In the genomic region with DNA sequence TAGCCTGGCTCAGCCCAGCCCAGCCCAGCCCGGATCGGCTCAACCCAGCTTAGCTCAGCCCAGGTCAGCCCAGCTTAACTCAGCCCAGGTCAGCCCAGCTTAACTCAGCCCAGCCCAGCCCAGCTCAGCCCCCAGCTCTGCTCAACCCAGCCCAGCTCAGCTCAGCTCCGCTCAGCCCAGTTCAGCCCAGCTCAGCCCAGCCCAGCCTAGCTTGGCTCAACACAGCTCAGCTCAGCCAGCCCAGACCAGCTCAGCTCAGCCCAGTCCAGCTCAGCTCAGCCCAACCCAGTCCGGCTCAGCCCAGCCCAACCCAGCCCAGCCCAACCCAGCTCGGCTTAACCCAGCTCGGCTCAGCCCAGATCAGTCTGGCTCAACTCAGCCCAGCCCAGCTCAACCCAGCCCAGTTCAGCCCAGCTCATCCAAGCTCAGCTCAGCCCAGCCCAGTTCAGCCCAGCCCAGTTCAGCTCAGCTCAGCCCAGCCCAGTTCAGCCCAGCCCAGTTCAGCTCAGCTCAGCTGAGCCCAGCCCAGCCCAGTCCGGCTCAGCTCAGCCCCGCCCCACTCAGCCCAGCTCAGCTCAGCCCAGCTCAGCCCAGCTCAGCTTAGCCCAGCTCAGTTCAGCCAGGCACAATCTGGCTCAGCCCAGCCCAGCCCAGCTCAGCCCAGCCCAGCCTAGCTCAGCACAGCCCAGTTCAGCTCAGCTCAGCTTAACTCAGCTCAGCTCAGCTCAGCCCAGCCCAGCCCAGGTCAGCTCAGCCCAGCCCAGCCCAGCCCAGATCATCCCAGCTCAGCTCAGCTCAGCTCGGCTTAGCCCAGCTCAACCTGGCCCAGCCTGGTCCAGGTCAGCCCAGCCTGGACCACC, we compare ENCODE assay signal across 11 cellular contexts.
DNase-seq lines count a peak whose midpoint lies in the region; ATAC-seq lines count a peak whose summit lies in the region.
"Had no signal": no experiment of that assay in that cellular context is flagged by ENCODE, and none has a peak within 500 bp of the region (broad histone marks: within the 10 kb centered on the region; RNA-seq: fewer than 3 reads in every experiment).

No MANE protein-coding gene starts in this region.

- ATAC-seq in stimulated activated naive B cell treated with anti-CD40 and anti-IgM and Interleukin-4, amounts not matched to agents 10 μg/mL and 1 μg/mL and 100 μg/mL, for 72 hours (replicated peaks) = peak; percentile 6
- ATAC-seq in HG03378 (IDR thresholded peaks at IDR 0.05; ENCODE audit: unreplicated experiment) = no peak

- H3K27me3 Mint-ChIP-seq in T-helper 2 cell treated with Interferon-gamma antibody and Interleukin-4, amounts not matched to agents 5 μg/mL and 100 μg/mL, for 36 hours (ENCODE audit: low read depth) = peaks cover 11% of the 10 kb centered on the region
- peaks cover 0 to 7% of the 10 kb centered on the region in 2 donors for H3K27me3 Mint-ChIP-seq in stimulated activated naive B cell treated with anti-CD40 and anti-IgM and Interleukin-4, amounts not matched to agents 10 μg/mL and 1 μg/mL and 100 μg/mL, for 72 hours

- peaks cover 50% of the 10 kb centered on the region for H3K4me1 Mint-ChIP-seq in T-helper 2 cell treated with Interferon-gamma antibody and Interleukin-4, amounts not matched to agents 5 μg/mL and 100 μg/mL, for 36 hours (ENCODE audit: low read depth)
- peaks cover 30 to 54% of the 10 kb centered on the region in 2 donors for H3K4me1 Mint-ChIP-seq in stimulated activated naive B cell treated with anti-CD40 and anti-IgM and Interleukin-4, amounts not matched to agents 10 μg/mL and 1 μg/mL and 100 μg/mL, for 72 hours

- peak overlapping the region; percentile 87 for H3K27ac Mint-ChIP-seq in T-helper 2 cell treated with Interferon-gamma antibody and Interleukin-4, amounts not matched to agents 5 μg/mL and 100 μg/mL, for 36 hours
- peak overlapping the region; percentile 100 for H3K27ac Mint-ChIP-seq in stimulated activated naive B cell treated with anti-CD40 and anti-IgM and Interleukin-4, amounts not matched to agents 10 μg/mL and 1 μg/mL and 100 μg/mL, for 72 hours
- H3K27ac Mint-ChIP-seq: HFFc6 had no signal

- no peaks in the 10 kb centered on the region for H3K9me3 Mint-ChIP-seq in T-helper 2 cell treated with Interferon-gamma antibody and Interleukin-4, amounts not matched to agents 5 μg/mL and 100 μg/mL, for 36 hours
- H3K9me3 Mint-ChIP-seq in stimulated activated naive B cell treated with anti-CD40 and anti-IgM and Interleukin-4, amounts not matched to agents 10 μg/mL and 1 μg/mL and 100 μg/mL, for 72 hours = peaks cover 0 to 3% of the 10 kb centered on the region in 2 donors

- intact Hi-C loops in cardiac septum (cut with DNase I) = no loop called here

- peak overlapping the region; percentile 78 for H3K4me3 Mint-ChIP-seq in T-helper 2 cell treated with Interferon-gamma antibody and Interleukin-4, amounts not matched to agents 5 μg/mL and 100 μg/mL, for 36 hours
- H3K4me3 Mint-ChIP-seq in stimulated activated naive B cell treated with anti-CD40 and anti-IgM and Interleukin-4, amounts not matched to agents 10 μg/mL and 1 μg/mL and 100 μg/mL, for 72 hours = peak overlapping the region; percentile 93 to 98
- H3K4me3 Mint-ChIP-seq: HFFc6 had no signal

- peaks cover 8% of the 10 kb centered on the region for H3K36me3 Mint-ChIP-seq in T-helper 2 cell treated with Interferon-gamma antibody and Interleukin-4, amounts not matched to agents 5 μg/mL and 100 μg/mL, for 36 hours (ENCODE audit: low read depth)
- peaks cover 91 to 100% of the 10 kb centered on the region in 2 donors for H3K36me3 Mint-ChIP-seq in stimulated activated naive B cell treated with anti-CD40 and anti-IgM and Interleukin-4, amounts not matched to agents 10 μg/mL and 1 μg/mL and 100 μg/mL, for 72 hours

- peak; percentile 40 for DNase-seq in DMS 273 (lab: John Stamatoyannopoulos, UW; ENCODE audit: unreplicated experiment)
- DNase-seq in DMS 273 treated with DMSO at 0.1 percent for 48 hours (lab: John Stamatoyannopoulos, UW) = no peak
- no peak for DNase-seq in T-helper 2 cell treated with Interferon-gamma antibody and Interleukin-4, amounts not matched to agents 5 μg/mL and 100 μg/mL, for 36 hours (ENCODE audit: low spot score)
- peak; percentile 73 for DNase-seq in cardiac septum (ENCODE audit: low spot score)
- DNase-seq in stimulated activated naive B cell treated with anti-CD40 and anti-IgM and Interleukin-4, amounts not matched to agents 10 μg/mL and 1 μg/mL and 100 μg/mL, for 72 hours = no peak
- DNase-seq in Ammon's horn (ENCODE audit: low spot score) = no peak
- DNase-seq in stimulated activated naive CD4-positive, alpha-beta T cell treated with Interleukin-2 at 50 U/mL for 16 hours (lab: John Stamatoyannopoulos, UW) = no peak
- DNase-seq: brain microvascular endothelial cell, HFFc6, NCI-H69 had no signal

Comparison
In these comparisons a context has a peak if more than half of its experiments do, and no peak if none do; other contexts are left out.
1. DNase-seq: peak in DMS 273 (single experiment) and cardiac septum (single experiment); none in DMS 273 treated with DMSO at 0.1 percent for 48 hours (single experiment), T-helper 2 cell treated with Interferon-gamma antibody and Interleukin-4, amounts not matched to agents 5 μg/mL and 100 μg/mL, for 36 hours (single experiment), stimulated activated naive B cell treated with anti-CD40 and anti-IgM and Interleukin-4, amounts not matched to agents 10 μg/mL and 1 μg/mL and 100 μg/mL, for 72 hours (single experiment), Ammon's horn (single experiment) and stimulated activated naive CD4-positive, alpha-beta T cell treated with Interleukin-2 at 50 U/mL for 16 hours (single experiment).